10 cellular contexts compared by ENCODE assay signal in genomic region chr10:71244638-71245419, GRCh38. TPM values are rescaled to one million over a fixed set of nuclear protein-coding genes. Genes with fewer than 3 reads are reported as not detected.
DNase-seq lines count a peak whose midpoint lies in the region; ATAC-seq and TF ChIP-seq lines count a peak whose summit lies in the region.
"Had no signal": no experiment of that assay in that cellular context is flagged by ENCODE, and none has a peak within 500 bp of the region (broad histone marks: within the 10 kb centered on the region; RNA-seq: fewer than 3 reads in every experiment).

No MANE protein-coding gene starts in this region.

- H3K9me3 ChIP-seq in left lung (no peaks in the 10 kb centered on the region), tibial artery (no peaks in the 10 kb centered on the region)

- peak overlapping the region; percentile 48 for H3K27ac ChIP-seq in caudate nucleus (ENCODE audit: low read depth, low read length)
- H3K27ac ChIP-seq in left lung: peak overlapping the region in 1 of 2 donors; percentile 37
- peak overlapping the region; percentile 34 to 39 for H3K27ac ChIP-seq in tibial artery
- H3K27ac ChIP-seq: 22Rv1 had no signal

- DNase-seq in DMS 273 (lab: John Stamatoyannopoulos, UW; ENCODE audit: unreplicated experiment) (peak; percentile 41), DMS 273 treated with DMSO at 0.1 percent for 48 hours (lab: John Stamatoyannopoulos, UW) (no peak), caudate nucleus (lab: John Stamatoyannopoulos, UW) (peak in 2 of 61 donors; percentile 21 to 60), left lung (no peak), tibial artery (peak; percentile 60 to 80), GOT3 (lab: John Stamatoyannopoulos, UW) (no peak), immature natural killer cell (no peak)
- DNase-seq in activated naive CD4-positive, alpha-beta T cell treated with anti-CD3 and anti-CD28 coated beads, Interleukin-2, amount 10 ng/mL, durations not matched to agents 7 days and 5 days: no peak
- DNase-seq: erythroblast had no signal

- H3K4me3 ChIP-seq in left lung (no peak overlapping the region), tibial artery (peak overlapping the region; percentile 2 to 25)

- H3K4me1 Mint-ChIP-seq in activated naive CD4-positive, alpha-beta T cell treated with anti-CD3 and anti-CD28 coated beads, Interleukin-2, amount 10 ng/mL, durations not matched to agents 7 days and 5 days: no peaks in the 10 kb centered on the region
- no peaks in the 10 kb centered on the region for H3K4me1 Mint-ChIP-seq in immature natural killer cell

- H3K27me3 Mint-ChIP-seq in activated naive CD4-positive, alpha-beta T cell treated with anti-CD3 and anti-CD28 coated beads, Interleukin-2, amount 10 ng/mL, durations not matched to agents 7 days and 5 days: peaks cover 20% of the 10 kb centered on the region
- H3K27me3 Mint-ChIP-seq in immature natural killer cell (ENCODE audit: low read depth in 3 of 3): peaks cover 0 to 4% (median 2%) of the 10 kb centered on the region in 3 donors

- CTCF ChIA-PET in activated naive CD4-positive, alpha-beta T cell treated with anti-CD3 and anti-CD28 coated beads, Interleukin-2, amount 10 ng/mL, durations not matched to agents 7 days and 5 days (lab: Charles Lee): no interaction called here

- H3K36me3 Mint-ChIP-seq in activated naive CD4-positive, alpha-beta T cell treated with anti-CD3 and anti-CD28 coated beads, Interleukin-2, amount 10 ng/mL, durations not matched to agents 7 days and 5 days: no peaks in the 10 kb centered on the region
- no peaks in the 10 kb centered on the region for H3K36me3 Mint-ChIP-seq in immature natural killer cell

- H3K27ac Mint-ChIP-seq in activated naive CD4-positive, alpha-beta T cell treated with anti-CD3 and anti-CD28 coated beads, Interleukin-2, amount 10 ng/mL, durations not matched to agents 7 days and 5 days: no peak overlapping the region
- peak overlapping the region in 1 of 6 donors; percentile 40 for H3K27ac Mint-ChIP-seq in immature natural killer cell

- no peaks in the 10 kb centered on the region for H3K9me3 Mint-ChIP-seq in activated naive CD4-positive, alpha-beta T cell treated with anti-CD3 and anti-CD28 coated beads, Interleukin-2, amount 10 ng/mL, durations not matched to agents 7 days and 5 days
- H3K9me3 Mint-ChIP-seq in immature natural killer cell: no peaks in the 10 kb centered on the region

- peak; percentile 48 for ATAC-seq in left lung

- no peak for TF ChIP-seq CTCF in left lung (IDR thresholded peaks at IDR 0.05)
- TF ChIP-seq CTCF in tibial artery (IDR thresholded peaks at IDR 0.05): no peak

- H3K36me3 ChIP-seq in left lung: no peaks in the 10 kb centered on the region
- H3K36me3 ChIP-seq in tibial artery: no peaks in the 10 kb centered on the region

- H3K4me3 Mint-ChIP-seq in activated naive CD4-positive, alpha-beta T cell treated with anti-CD3 and anti-CD28 coated beads, Interleukin-2, amount 10 ng/mL, durations not matched to agents 7 days and 5 days: no peak overlapping the region
- H3K4me3 Mint-ChIP-seq in immature natural killer cell: no peak overlapping the region

- no peaks in the 10 kb centered on the region for H3K27me3 ChIP-seq in left lung
- H3K27me3 ChIP-seq in tibial artery: no peaks in the 10 kb centered on the region

- intact Hi-C loops in left lung (cut with DNase I) (no loop called here), tibial artery (cut with DNase I; ENCODE audit: low total_unique reads) (no loop called here)

- H3K4me1 ChIP-seq in left lung (peaks cover 33 to 66% of the 10 kb centered on the region in 2 donors), tibial artery (peaks cover 0 to 67% (median 52%) of the 10 kb centered on the region in 4 donors)

RNA-seq across cellular contexts. Expression of gene UNC5B, which starts 32.5 kb away (rescaled TPM):
- 10 to 100 TPM; 14.4 to 20.3 TPM for total RNA-seq in left lung
- polyA plus RNA-seq in immature natural killer cell: under 1 TPM in 2 of 3 donors, not detected in 1; 0.06 to 0.34 TPM

Comparison
In these comparisons a context has a peak if more than half of its experiments do, and no peak if none do; other contexts are left out.
1. DNase-seq: peak in DMS 273 (single experiment) and tibial artery (2 of 2); none in DMS 273 treated with DMSO at 0.1 percent for 48 hours (single experiment), left lung (0 of 2), GOT3 (single experiment), activated naive CD4-positive, alpha-beta T cell treated with anti-CD3 and anti-CD28 coated beads, Interleukin-2, amount 10 ng/mL, durations not matched to agents 7 days and 5 days (single experiment) and immature natural killer cell (0 of 3).
2. H3K4me3 ChIP-seq: peak in tibial artery (2 of 2); none in left lung (0 of 2).